Comparison of ENCODE assay signal across 9 cellular contexts in genomic region chrX:102711872-102712215, GRCh38. TPM values are rescaled to one million over a fixed set of nuclear protein-coding genes. Genes with fewer than 3 reads are reported as not detected.
DNase-seq lines count a peak whose midpoint lies in the region; ATAC-seq and TF ChIP-seq lines count a peak whose summit lies in the region.
"Had no signal": no experiment of that assay in that cellular context is flagged by ENCODE, and none has a peak within 500 bp of the region (broad histone marks: within the 10 kb centered on the region; RNA-seq: fewer than 3 reads in every experiment).

No MANE protein-coding gene starts in this region.

- H3K9ac ChIP-seq in parathyroid adenoma: peak overlapping the region; percentile 61

- no peak for ATAC-seq in CD4-positive, CD25-positive, alpha-beta regulatory T cell (ENCODE audit: low read depth in 2 of 2)
- ATAC-seq in RWPE2 (ENCODE audit: low read depth): no peak
- no peak for ATAC-seq in GM19035 (IDR thresholded peaks at IDR 0.05; ENCODE audit: unreplicated experiment)

- no peaks in the 10 kb centered on the region for H3K27me3 ChIP-seq in CD4-positive, CD25-positive, alpha-beta regulatory T cell (ENCODE audit: control insufficient read depth, insufficient read depth, low read length)
- H3K27me3 ChIP-seq in RWPE2 (ENCODE audit: insufficient read depth, poor library complexity, severe bottlenecking) (no peaks in the 10 kb centered on the region), parathyroid adenoma (ENCODE audit: control insufficient read depth, insufficient read depth, low read length) (no peaks in the 10 kb centered on the region)

- no peaks in the 10 kb centered on the region for H3K36me3 Mint-ChIP-seq in CD4-positive, CD25-positive, alpha-beta regulatory T cell
- no peaks in the 10 kb centered on the region for H3K36me3 Mint-ChIP-seq in glutamatergic neuron (ENCODE audit: unreplicated experiment)

- no peak overlapping the region for H3K27ac Mint-ChIP-seq in CD4-positive, CD25-positive, alpha-beta regulatory T cell
- no peak overlapping the region for H3K27ac Mint-ChIP-seq in glutamatergic neuron (ENCODE audit: unreplicated experiment)

- H3K27ac ChIP-seq in CD4-positive, CD25-positive, alpha-beta regulatory T cell (ENCODE audit: insufficient read depth, low read length, poor library complexity, severe bottlenecking): no peak overlapping the region
- H3K27ac ChIP-seq in RWPE2 (ENCODE audit: poor library complexity, severe bottlenecking): no peak overlapping the region
- H3K27ac ChIP-seq in parathyroid adenoma: no peak overlapping the region

- H2AFZ ChIP-seq in parathyroid adenoma: peak overlapping the region; percentile 90

- H3K4me1 Mint-ChIP-seq in CD4-positive, CD25-positive, alpha-beta regulatory T cell: peaks cover 0 to 12% (median 7%) of the 10 kb centered on the region in 4 donors
- H3K4me1 Mint-ChIP-seq in glutamatergic neuron (ENCODE audit: low read depth, unreplicated experiment): no peaks in the 10 kb centered on the region

- peaks cover 3% of the 10 kb centered on the region for H3K4me1 ChIP-seq in CD4-positive, CD25-positive, alpha-beta regulatory T cell (ENCODE audit: control insufficient read depth, insufficient read depth, low read length, poor library complexity, severe bottlenecking)
- H3K4me1 ChIP-seq in RWPE2 (ENCODE audit: insufficient read depth, poor library complexity, severe bottlenecking) (no peaks in the 10 kb centered on the region), parathyroid adenoma (peaks cover 4% of the 10 kb centered on the region)

- H3K4me2 ChIP-seq in parathyroid adenoma (ENCODE audit: low read length): peak overlapping the region; percentile 74

- peak overlapping the region in 3 of 4 donors; percentile 79 to 92 (median 84) for H3K4me3 Mint-ChIP-seq in CD4-positive, CD25-positive, alpha-beta regulatory T cell
- H3K4me3 Mint-ChIP-seq in glutamatergic neuron (ENCODE audit: unreplicated experiment): no peak overlapping the region

- H3K9me3 ChIP-seq in CD4-positive, CD25-positive, alpha-beta regulatory T cell (ENCODE audit: control insufficient read depth in 2 of 2, low read length in 2 of 2): no peaks in the 10 kb centered on the region
- no peaks in the 10 kb centered on the region for H3K9me3 ChIP-seq in RWPE2 (ENCODE audit: severe bottlenecking)
- H3K9me3 ChIP-seq in parathyroid adenoma (ENCODE audit: control insufficient read depth, low read length): no peaks in the 10 kb centered on the region

- TF ChIP-seq CTCF in RWPE2 (IDR thresholded peaks at IDR 0.05; ENCODE audit: poor library complexity, severe bottlenecking) (no peak), foreskin fibroblast (IDR thresholded peaks at IDR 0.05; ENCODE audit: low read depth, low read length) (no peak), parathyroid adenoma (IDR thresholded peaks at IDR 0.05) (no peak), glutamatergic neuron (IDR thresholded peaks at IDR 0.05; ENCODE audit: partially characterized antibody, unreplicated experiment) (no peak)

- H3K79me2 ChIP-seq in parathyroid adenoma: peaks cover 7% of the 10 kb centered on the region

- H3K27me3 Mint-ChIP-seq in CD4-positive, CD25-positive, alpha-beta regulatory T cell: peaks cover 29% of the 10 kb centered on the region
- no peaks in the 10 kb centered on the region for H3K27me3 Mint-ChIP-seq in glutamatergic neuron (ENCODE audit: unreplicated experiment)

- DNase-seq in CD4-positive, CD25-positive, alpha-beta regulatory T cell: no peak
- DNase-seq in RWPE2 (ENCODE audit: low spot score) (no peak), foreskin fibroblast (no peak), glutamatergic neuron (no peak)
- no peak for DNase-seq in NK-92 treated with Interleukin-12 subunit alpha and Interleukin-12 subunit beta, amount 100 ng/mL, for 24 hours (lab: John Stamatoyannopoulos, UW)
- DNase-seq in activated CD4-positive, CD25-positive, alpha-beta regulatory T cell (lab: John Stamatoyannopoulos, UW): no peak
- DNase-seq: Karpas-422 had no signal

- H3K9me3 Mint-ChIP-seq in CD4-positive, CD25-positive, alpha-beta regulatory T cell: peaks cover 0 to 2% (median 0%) of the 10 kb centered on the region in 7 donors
- peaks cover 5% of the 10 kb centered on the region for H3K9me3 Mint-ChIP-seq in glutamatergic neuron (ENCODE audit: unreplicated experiment)

- no peaks in the 10 kb centered on the region for H3K36me3 ChIP-seq in CD4-positive, CD25-positive, alpha-beta regulatory T cell (ENCODE audit: control insufficient read depth, insufficient read depth, low read length)
- H3K36me3 ChIP-seq in RWPE2 (ENCODE audit: low read depth) (no peaks in the 10 kb centered on the region), parathyroid adenoma (ENCODE audit: control insufficient read depth, insufficient read depth, low read length) (no peaks in the 10 kb centered on the region)

- H3K4me3 ChIP-seq in CD4-positive, CD25-positive, alpha-beta regulatory T cell (ENCODE audit: low read depth, low read length): no peak overlapping the region
- peak overlapping the region; percentile 50 for H3K4me3 ChIP-seq in RWPE2 (ENCODE audit: severe bottlenecking)
- H3K4me3 ChIP-seq in foreskin fibroblast (ENCODE audit: low read depth in 1 of 2, low read length in 2 of 2): peak overlapping the region; percentile 66 to 79
- peak overlapping the region; percentile 76 for H3K4me3 ChIP-seq in parathyroid adenoma (ENCODE audit: low read depth, low read length)

RNA-seq across cellular contexts. Expression of gene GPRASP2, which starts 0.4 kb away (rescaled TPM):
- 1.2 TPM for total RNA-seq in CD4-positive, CD25-positive, alpha-beta regulatory T cell
- polyA plus RNA-seq in CD4-positive, CD25-positive, alpha-beta regulatory T cell: 1 to 10 TPM; 2.3 to 3.5 (median 2.7) TPM
- total RNA-seq in glutamatergic neuron (ENCODE audit: unreplicated experiment): 24.6 TPM

RNA-seq across cellular contexts. Expression of gene GPRASP3, which starts 8.7 kb away (rescaled TPM):
- total RNA-seq in CD4-positive, CD25-positive, alpha-beta regulatory T cell: 2.1 TPM
- polyA plus RNA-seq in CD4-positive, CD25-positive, alpha-beta regulatory T cell: 1 to 10 TPM in 2 of 4 donors, under 1 TPM in 2; 0.30 to 2.0 (median 0.98) TPM
- total RNA-seq in glutamatergic neuron (ENCODE audit: unreplicated experiment): 19.4 TPM

Comparison
In these comparisons a context has a peak if more than half of its experiments do, and no peak if none do; other contexts are left out.
1. RNA of gene GPRASP2, which starts 0.4 kb away (total RNA-seq): 24.6 TPM in glutamatergic neuron (single experiment); 1.2 TPM in CD4-positive, CD25-positive, alpha-beta regulatory T cell (single experiment); every median in the first group is over 10 times any median in the second.